Comparison of ENCODE assay signal across 15 cellular contexts in the genomic region with DNA sequence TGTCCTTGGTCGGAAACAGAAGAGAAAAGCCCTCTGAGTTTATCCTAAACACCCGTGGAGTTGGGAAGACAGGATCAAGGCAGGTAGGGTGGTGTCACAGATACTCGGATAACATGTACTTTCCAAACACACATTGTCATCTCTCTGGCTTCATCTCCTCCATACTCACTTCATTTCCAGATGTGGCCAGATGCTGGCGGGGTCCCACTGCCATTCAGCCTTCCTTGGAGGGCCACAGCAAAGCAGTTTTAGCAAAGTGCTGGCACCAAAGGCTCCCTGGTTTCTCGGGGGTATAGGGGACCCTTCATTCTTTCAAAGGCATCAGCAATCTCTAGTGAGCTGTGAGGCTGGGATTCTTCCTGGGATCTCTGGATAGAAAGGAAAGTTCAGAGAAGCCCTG.
DNase-seq lines count a peak whose midpoint lies in the region; ATAC-seq and TF ChIP-seq lines count a peak whose summit lies in the region.
"Had no signal": no experiment of that assay in that cellular context is flagged by ENCODE, and none has a peak within 500 bp of the region (broad histone marks: within the 10 kb centered on the region; RNA-seq: fewer than 3 reads in every experiment).

No MANE protein-coding gene starts in this region.

- H3K27ac ChIP-seq in BLaER1, result no peak overlapping the region
- no peak overlapping the region for H3K27ac ChIP-seq in BLaER1 treated with 17β-estradiol and CSF1 and Interleukin-3, amounts not matched to agents 10 nM and 100 nM
- no peak overlapping the region for H3K27ac ChIP-seq in spleen

- DNase-seq in mesenteric fat pad (ENCODE audit: low spot score) (peak; percentile 60), spleen (peak; percentile 27), hypothalamus (lab: John Stamatoyannopoulos, UW) (no peak)
- DNase-seq: CD4-positive, alpha-beta T cell; DMS 273 treated with DMSO at 0.1 percent for 48 hours; DMS79; EL; GDM1; H9 had no signal

- H3K4me1 ChIP-seq in BLaER1 (peaks cover 17% of the 10 kb centered on the region), spleen (no peaks in the 10 kb centered on the region)
- peaks cover 6 to 21% (median 11%) of the 10 kb centered on the region in 10 experiments; a peak in 18 of 20 replicates for H3K4me1 ChIP-seq in BLaER1 treated with 17β-estradiol and CSF1 and Interleukin-3, amounts not matched to agents 10 nM and 100 nM

- ATAC-seq in HG03108 (IDR thresholded peaks at IDR 0.05; ENCODE audit: unreplicated experiment), result no peak
- ATAC-seq: GM12878, GM23338, HCT116 had no signal

- H4K20me1 ChIP-seq in BLaER1, result no peaks in the 10 kb centered on the region
- H4K20me1 ChIP-seq in BLaER1 treated with 17β-estradiol and CSF1 and Interleukin-3, amounts not matched to agents 10 nM and 100 nM, result no peaks in the 10 kb centered on the region

- H3K4me3 ChIP-seq in BLaER1 (no peak overlapping the region), spleen (no peak overlapping the region)
- no peak overlapping the region for H3K4me3 ChIP-seq in BLaER1 treated with 17β-estradiol and CSF1 and Interleukin-3, amounts not matched to agents 10 nM and 100 nM
- H3K4me3 ChIP-seq: GM12878, GM23338 had no signal

- H3K9ac ChIP-seq in BLaER1, result no peak overlapping the region
- no peak overlapping the region for H3K9ac ChIP-seq in BLaER1 treated with 17β-estradiol and CSF1 and Interleukin-3, amounts not matched to agents 10 nM and 100 nM

- H3K4me2 ChIP-seq in BLaER1, result peak overlapping the region; percentile 59
- H3K4me2 ChIP-seq in BLaER1 treated with 17β-estradiol and CSF1 and Interleukin-3, amounts not matched to agents 10 nM and 100 nM, result peak overlapping the region; percentile 14 to 75 (median 56); a peak in 19 of 22 replicates
- H3K4me2 ChIP-seq: GM23338 had no signal

- intact Hi-C loops in spleen (cut with DNase I; ENCODE audit: low total_unique reads), result no loop called here

- no peaks in the 10 kb centered on the region for H3K27me3 ChIP-seq in BLaER1
- H3K27me3 ChIP-seq in BLaER1 treated with 17β-estradiol and CSF1 and Interleukin-3, amounts not matched to agents 10 nM and 100 nM, result peaks cover 0 to 4% (median 0%) of the 10 kb centered on the region in 11 experiments; a peak in 2 of 22 replicates
- peaks cover 0 to 34% (median 0%) of the 10 kb centered on the region in 7 donors for H3K27me3 ChIP-seq in spleen (replicated peaks in 1 of 7)

- TF ChIP-seq POLR2A in spleen (IDR thresholded peaks at IDR 0.05), result no peak

- H3K9me3 ChIP-seq in BLaER1 (peaks cover 32% of the 10 kb centered on the region), spleen (peaks cover 0 to 32% (median 24%) of the 10 kb centered on the region in 8 donors)
- H3K9me3 ChIP-seq in BLaER1 treated with 17β-estradiol and CSF1 and Interleukin-3, amounts not matched to agents 10 nM and 100 nM (replicated peaks in 1 of 11), result peaks cover 27 to 35% (median 32%) of the 10 kb centered on the region in 11 experiments

- WGBS in spleen, 5 donors, result 66 to 77% (median 72%) methylated on average over 5 of the region's 5 CpGs

- TF ChIP-seq CTCF in spleen (IDR thresholded peaks at IDR 0.05 in 8 of 11, conservative IDR thresholded peaks at IDR 0.05 in 3 of 11), result no peak

- H3K36me3 ChIP-seq in BLaER1 (no peaks in the 10 kb centered on the region), spleen (no peaks in the 10 kb centered on the region)
- H3K36me3 ChIP-seq in BLaER1 treated with 17β-estradiol and CSF1 and Interleukin-3, amounts not matched to agents 10 nM and 100 nM, result peaks cover 0 to 3% (median 0%) of the 10 kb centered on the region in 11 experiments; a peak in 2 of 22 replicates

Comparison
In these comparisons a context has a peak if more than half of its experiments do, and no peak if none do; other contexts are left out.
1. DNase-seq: peak in mesenteric fat pad (single experiment) and spleen (single experiment); none in hypothalamus (0 of 51).